Comparison of ENCODE assay signal across 22 cellular contexts in the genomic region with DNA sequence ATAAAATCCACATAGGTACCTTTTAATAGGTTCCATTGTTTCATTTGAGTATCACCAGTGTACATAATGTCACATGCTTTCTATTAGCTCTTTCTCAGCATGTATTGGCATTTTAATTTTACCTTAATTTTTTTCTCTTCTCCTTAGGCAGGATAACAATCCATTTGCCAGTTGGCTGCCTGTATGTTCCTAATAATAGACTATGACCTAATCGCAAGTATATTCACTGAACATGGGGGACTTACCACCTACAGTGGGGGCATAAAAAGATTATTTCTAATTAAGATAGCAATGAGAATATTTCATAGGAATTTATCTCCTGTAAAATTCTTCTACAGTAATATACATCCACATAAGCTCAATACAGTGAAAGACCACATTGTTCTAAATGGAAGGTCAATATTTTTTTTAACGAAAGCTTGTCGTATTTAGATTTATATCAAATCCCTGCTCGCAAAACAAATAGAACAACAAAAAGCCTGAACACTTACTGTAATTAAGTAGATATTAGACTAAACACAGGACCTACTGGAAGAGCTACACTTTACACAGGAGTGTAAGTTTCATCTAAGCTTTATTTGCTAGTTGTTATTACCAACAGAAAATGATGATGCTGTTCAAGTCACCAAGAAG.
A peak's percentile ranks its signal among the peaks of the same experiment; 100 is the strongest.
DNase-seq lines count a peak whose midpoint lies in the region; ATAC-seq and TF ChIP-seq lines count a peak whose summit lies in the region.
"Had no signal": no experiment of that assay in that cellular context is flagged by ENCODE, and none has a peak within 500 bp of the region (broad histone marks: within the 10 kb centered on the region; RNA-seq: fewer than 3 reads in every experiment).

No MANE protein-coding gene starts in this region.

- TF ChIP-seq CTCF in Calu3 (IDR thresholded peaks at IDR 0.05; ENCODE audit: unreplicated experiment) (no peak), KMS-11 (conservative IDR thresholded peaks at IDR 0.05; ENCODE audit: low read depth, low read length) (no peak), body of pancreas (IDR thresholded peaks at IDR 0.05) (no peak), foreskin keratinocyte (conservative IDR thresholded peaks at IDR 0.05) (no peak)

- H3K36me3 ChIP-seq in KMS-11 (ENCODE audit: insufficient read depth): no peaks in the 10 kb centered on the region
- peaks cover 6% of the 10 kb centered on the region for H3K36me3 ChIP-seq in adipocyte (ENCODE audit: control insufficient read depth, insufficient read depth, low read length, severe bottlenecking)
- no peaks in the 10 kb centered on the region for H3K36me3 ChIP-seq in body of pancreas (replicated peaks in 1 of 2; ENCODE audit: insufficient read depth in 1 of 2, low read depth in 2 of 2)
- H3K36me3 ChIP-seq: SJCRH30 had no signal

- no peak overlapping the region for H3K4me3 Mint-ChIP-seq in Calu3 (ENCODE audit: low read depth, unreplicated experiment)

- H3K4me2 ChIP-seq in KMS-11: peak overlapping the region; percentile 58; the same call in 1 of the 2 replicates

- H3K79me2 ChIP-seq in KMS-11 (ENCODE audit: insufficient read depth, low read depth): no peaks in the 10 kb centered on the region

- peaks cover 12% of the 10 kb centered on the region for H3K9me3 Mint-ChIP-seq in Calu3 (ENCODE audit: low read depth, unreplicated experiment)

- 70 to 84% methylated on average over 4 of the region's 4 CpGs for WGBS in body of pancreas, 2 donors

- peaks cover 28% of the 10 kb centered on the region for H3K4me1 Mint-ChIP-seq in Calu3 (ENCODE audit: low read depth, unreplicated experiment)

- H3K27ac ChIP-seq in KMS-11 (no peak overlapping the region), body of pancreas (no peak overlapping the region), foreskin keratinocyte (no peak overlapping the region)
- H3K27ac ChIP-seq: RWPE1, SJCRH30 had no signal

- intact Hi-C loops in Calu3 (cut with micrococcal nuclease; ENCODE audit: unreplicated experiment) (no loop called here), left ventricle myocardium superior (cut with micrococcal nuclease) (no loop called here), body of pancreas (cut with DNase I) (no loop called here)

- H3K27me3 Mint-ChIP-seq in Calu3 (ENCODE audit: unreplicated experiment): no peaks in the 10 kb centered on the region

- H3K36me3 Mint-ChIP-seq in Calu3 (ENCODE audit: insufficient read depth, unreplicated experiment): peaks cover 88% of the 10 kb centered on the region

- no peak overlapping the region for H3K9ac ChIP-seq in KMS-11
- no peak overlapping the region for H3K9ac ChIP-seq in adipocyte (ENCODE audit: low read length)

- ATAC-seq in left ventricle myocardium superior: peak; percentile 58
- ATAC-seq in body of pancreas: no peak
- ATAC-seq in foreskin keratinocyte: no peak
- no peak for ATAC-seq in GM21786 (IDR thresholded peaks at IDR 0.05; ENCODE audit: unreplicated experiment)
- ATAC-seq: HCT116 had no signal

- H3K9me3 ChIP-seq in adipocyte (ENCODE audit: control insufficient read depth, low read length) (no peaks in the 10 kb centered on the region), body of pancreas (no peaks in the 10 kb centered on the region)
- H3K9me3 ChIP-seq: SJCRH30 had no signal

- peak overlapping the region; percentile 36 for H3K27ac Mint-ChIP-seq in Calu3 (ENCODE audit: unreplicated experiment)

- CTCF ChIA-PET in Calu3 (lab: Charles Lee): no interaction called here

- no TSS peak for BruUV-seq in Calu3 (replicated peaks; lab: Mats Ljungman, UMichigan)

- TF ChIP-seq POLR2A in erythroblast (IDR thresholded peaks at IDR 0.05; ENCODE audit: low read length) (no peak), body of pancreas (IDR thresholded peaks at IDR 0.05) (no peak)

- no peak for DNase-seq in Calu3
- no peak for DNase-seq in adipocyte (ENCODE audit: low read depth)
- DNase-seq in left ventricle myocardium superior: no peak
- DNase-seq in erythroblast (lab: John Stamatoyannopoulos, UW): no peak
- no peak for DNase-seq in body of pancreas
- DNase-seq in foreskin keratinocyte: no peak
- DNase-seq: ACHN, DMS153, GF-D8, GOT3, MV-4-11, NCI-H187, NCI-H2107, NCI-H2227 treated with DMSO at 0.1 percent for 48 hours, NCI-H524, NCI-H82, SJCRH30, SW 1271 had no signal

- H2AFZ ChIP-seq in KMS-11 (ENCODE audit: low read depth): no peak overlapping the region

- peaks cover 40% of the 10 kb centered on the region for H3K4me1 ChIP-seq in KMS-11 (ENCODE audit: low read depth, poor library complexity, severe bottlenecking)
- H3K4me1 ChIP-seq in adipocyte (ENCODE audit: control insufficient read depth, insufficient read depth, low read length): peaks cover 22% of the 10 kb centered on the region
- H3K4me1 ChIP-seq in body of pancreas: no peaks in the 10 kb centered on the region
- H3K4me1 ChIP-seq in foreskin keratinocyte: peaks cover 8% of the 10 kb centered on the region

- H3K27me3 ChIP-seq in KMS-11 (ENCODE audit: insufficient read depth, low read depth) (no peaks in the 10 kb centered on the region), adipocyte (replicated peaks; ENCODE audit: control insufficient read depth, insufficient read depth, low read length) (no peaks in the 10 kb centered on the region), body of pancreas (no peaks in the 10 kb centered on the region), foreskin keratinocyte (no peaks in the 10 kb centered on the region)
- H3K27me3 ChIP-seq: SJCRH30 had no signal

- no peak overlapping the region for H3K4me3 ChIP-seq in KMS-11 (IDR thresholded peaks at IDR 0.05; ENCODE audit: insufficient read depth, low read depth, low read length)
- peak overlapping the region; percentile 48 for H3K4me3 ChIP-seq in adipocyte (ENCODE audit: low read length)
- no peak overlapping the region for H3K4me3 ChIP-seq in body of pancreas
- H3K4me3 ChIP-seq: SJCRH30 had no signal

- H4K20me1 ChIP-seq in KMS-11 (ENCODE audit: insufficient read depth): no peaks in the 10 kb centered on the region
